ENCODE assay signal across 1 cellular context in genomic region chr16:2520784-2521577, GRCh38.
TF ChIP-seq lines count a peak whose summit lies in the region.

No MANE protein-coding gene starts in this region.

TF ChIP-seq in HEK293, 187 proteins besides CTCF, POLR2A, EP300 and RAD21 (continued from another document):
- TF ChIP-seq ZNF148 (tag by site-specific recombination; IDR thresholded peaks at IDR 0.05; ENCODE audit: borderline replicate concordance): no peak
- TF ChIP-seq ZNF26 (tag by site-specific recombination; IDR thresholded peaks at IDR 0.05): no peak
- no peak for TF ChIP-seq KLF17 (tag by site-specific recombination; IDR thresholded peaks at IDR 0.05)
- TF ChIP-seq AEBP2 (tag by site-specific recombination; IDR thresholded peaks at IDR 0.05; ENCODE audit: borderline replicate concordance): no peak
- TF ChIP-seq, protein P1, sequence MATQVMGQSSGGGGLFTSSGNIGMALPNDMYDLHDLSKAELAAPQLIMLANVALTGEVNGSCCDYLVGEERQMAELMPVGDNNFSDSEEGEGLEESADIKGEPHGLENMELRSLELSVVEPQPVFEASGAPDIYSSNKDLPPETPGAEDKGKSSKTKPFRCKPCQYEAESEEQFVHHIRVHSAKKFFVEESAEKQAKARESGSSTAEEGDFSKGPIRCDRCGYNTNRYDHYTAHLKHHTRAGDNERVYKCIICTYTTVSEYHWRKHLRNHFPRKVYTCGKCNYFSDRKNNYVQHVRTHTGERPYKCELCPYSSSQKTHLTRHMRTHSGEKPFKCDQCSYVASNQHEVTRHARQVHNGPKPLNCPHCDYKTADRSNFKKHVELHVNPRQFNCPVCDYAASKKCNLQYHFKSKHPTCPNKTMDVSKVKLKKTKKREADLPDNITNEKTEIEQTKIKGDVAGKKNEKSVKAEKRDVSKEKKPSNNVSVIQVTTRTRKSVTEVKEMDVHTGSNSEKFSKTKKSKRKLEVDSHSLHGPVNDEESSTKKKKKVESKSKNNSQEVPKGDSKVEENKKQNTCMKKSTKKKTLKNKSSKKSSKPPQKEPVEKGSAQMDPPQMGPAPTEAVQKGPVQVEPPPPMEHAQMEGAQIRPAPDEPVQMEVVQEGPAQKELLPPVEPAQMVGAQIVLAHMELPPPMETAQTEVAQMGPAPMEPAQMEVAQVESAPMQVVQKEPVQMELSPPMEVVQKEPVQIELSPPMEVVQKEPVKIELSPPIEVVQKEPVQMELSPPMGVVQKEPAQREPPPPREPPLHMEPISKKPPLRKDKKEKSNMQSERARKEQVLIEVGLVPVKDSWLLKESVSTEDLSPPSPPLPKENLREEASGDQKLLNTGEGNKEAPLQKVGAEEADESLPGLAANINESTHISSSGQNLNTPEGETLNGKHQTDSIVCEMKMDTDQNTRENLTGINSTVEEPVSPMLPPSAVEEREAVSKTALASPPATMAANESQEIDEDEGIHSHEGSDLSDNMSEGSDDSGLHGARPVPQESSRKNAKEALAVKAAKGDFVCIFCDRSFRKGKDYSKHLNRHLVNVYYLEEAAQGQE (tag by site-specific recombination; IDR thresholded peaks at IDR 0.05): no peak
- TF ChIP-seq ZNF214 (tag by site-specific recombination; IDR thresholded peaks at IDR 0.05; ENCODE audit: borderline replicate concordance): no peak
- TF ChIP-seq ZSCAN30 (tag by site-specific recombination; IDR thresholded peaks at IDR 0.05): no peak
- TF ChIP-seq GLI2 (tag by site-specific recombination; IDR thresholded peaks at IDR 0.05; ENCODE audit: borderline replicate concordance, low read depth): no peak
- TF ChIP-seq TRIM28 (IDR thresholded peaks at IDR 0.05; ENCODE audit: borderline replicate concordance, low read length): no peak
- 0 out of 2 replicates have a peak, but pooled peaks have one; percentile 16 for TF ChIP-seq ZFHX2 (tag by site-specific recombination; conservative IDR thresholded peaks at IDR 0.05)
- no peak for TF ChIP-seq ZNF404 (tag by site-specific recombination; IDR thresholded peaks at IDR 0.05)
- TF ChIP-seq ZNF350 (tag by site-specific recombination; IDR thresholded peaks at IDR 0.05): no peak
- TF ChIP-seq GLI4 (tag by site-specific recombination; IDR thresholded peaks at IDR 0.05): no peak
- TF ChIP-seq ZNF558 (tag by site-specific recombination; IDR thresholded peaks at IDR 0.05): no peak
- no peak for TF ChIP-seq ZNF211 (tag by site-specific recombination; IDR thresholded peaks at IDR 0.05; ENCODE audit: low read depth)
- peak; percentile 33 for TF ChIP-seq ZBTB26 (tag by site-specific recombination; optimal IDR thresholded peaks at IDR 0.05)
TF ChIP-seq in HEK293: peak in this region for 5.
